In the genomic region with DNA sequence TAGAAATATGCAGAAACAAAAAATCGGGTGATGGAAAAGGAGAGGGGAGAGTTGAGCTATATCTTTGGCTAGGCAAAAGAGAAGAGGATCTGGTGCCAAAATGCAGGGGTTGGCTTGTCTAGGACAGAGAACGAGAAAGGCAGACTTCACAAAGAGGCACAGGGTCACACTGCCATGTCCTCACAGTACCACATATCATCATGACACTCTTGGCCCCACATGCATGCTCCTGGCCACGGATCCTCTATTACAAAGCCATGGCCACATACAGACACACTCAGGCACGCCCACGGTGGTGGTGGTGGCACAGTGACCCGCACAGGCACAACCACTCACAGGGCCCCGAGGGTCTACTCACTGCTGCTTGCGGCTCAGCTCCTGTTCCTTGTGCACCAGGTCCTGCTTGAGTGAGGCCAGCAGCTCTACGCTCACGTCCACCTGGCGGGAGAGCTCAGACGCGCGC, we compare ENCODE assay signal across 11 cellular contexts. TPM values are rescaled to one million over a fixed set of nuclear protein-coding genes. Genes with fewer than 3 reads are reported as not detected.
A peak's percentile ranks its signal among the peaks of the same experiment; 100 is the strongest.
DNase-seq lines count a peak whose midpoint lies in the region; ATAC-seq and TF ChIP-seq lines count a peak whose summit lies in the region.
"Had no signal": no experiment of that assay in that cellular context is flagged by ENCODE, and none has a peak within 500 bp of the region (broad histone marks: within the 10 kb centered on the region; RNA-seq: fewer than 3 reads in every experiment).

No MANE protein-coding gene starts in this region.

- peak overlapping the region; percentile 64 for H3K4me3 ChIP-seq in iPS-20b (ENCODE audit: low read length)
- H3K4me3 ChIP-seq in testis, result peak overlapping the region; percentile 41 to 51
- H3K4me3 ChIP-seq in SK-N-SH (ENCODE audit: low read depth in 2 of 2, low read length in 1 of 2), result no peak overlapping the region

- peak overlapping the region; percentile 0 for H3K27ac Mint-ChIP-seq in activated naive CD8-positive, alpha-beta T cell treated with anti-CD3 and anti-CD28 coated beads for 36 hours

- H2AFZ ChIP-seq in SK-N-SH (ENCODE audit: low read depth), result no peak overlapping the region

- TF ChIP-seq RAD21 in SK-N-SH (IDR thresholded peaks at IDR 0.05; ENCODE audit: low read length), result no peak

- no peak for TF ChIP-seq CTCF in testis (IDR thresholded peaks at IDR 0.05)
- no peak for TF ChIP-seq CTCF in SK-N-SH (IDR thresholded peaks at IDR 0.05)

- no peak for DNase-seq in activated T-cell treated with anti-CD3 and anti-CD28 coated beads, Interleukin-2, amount 50 U/mL, for 4 hours
- DNase-seq in activated T-cell treated with anti-CD3 and anti-CD28 coated beads, Interleukin-2, amount 50 U/mL, for 48 hours, result no peak
- DNase-seq in activated naive CD8-positive, alpha-beta T cell treated with anti-CD3 and anti-CD28 coated beads for 36 hours, result no peak
- DNase-seq in testis (no peak), D341Med (ENCODE audit: low spot score) (no peak), SK-N-SH (no peak)
- DNase-seq in effector CD8-positive, alpha-beta T cell (lab: John Stamatoyannopoulos, UW), result no peak
- DNase-seq: stimulated activated CD4-positive, alpha-beta T cell treated with anti-CD3 and anti-CD28 coated beads, Interleukin-4, amount 100 ng/mL, for 1 hour had no signal

- H4K20me1 ChIP-seq in SK-N-SH (ENCODE audit: insufficient read depth), result no peaks in the 10 kb centered on the region

- TF ChIP-seq POLR2A in testis (IDR thresholded peaks at IDR 0.05), result no peak

- 55 to 59% methylated on average over 7 to 14 of the region's 14 CpGs for WGBS in testis, 2 donors
- WGBS in SK-N-SH (ENCODE audit: low lambda C conversion rate), result 93% methylated on average over 8 of the region's 14 CpGs

- no peaks in the 10 kb centered on the region for H3K4me1 ChIP-seq in iPS-20b (ENCODE audit: insufficient read depth, low read length)
- no peaks in the 10 kb centered on the region for H3K4me1 ChIP-seq in testis
- H3K4me1 ChIP-seq in SK-N-SH (ENCODE audit: control insufficient read depth in 1 of 2, insufficient read depth in 2 of 2, low read depth in 1 of 2, low read length in 1 of 2), result no peaks in the 10 kb centered on the region; a peak in 1 of 4 replicates

- H3K4me1 Mint-ChIP-seq in activated T-cell treated with anti-CD3 and anti-CD28 coated beads, Interleukin-2, amount 50 U/mL, for 4 hours (ENCODE audit: low read depth), result peaks cover 19% of the 10 kb centered on the region
- peaks cover 17% of the 10 kb centered on the region for H3K4me1 Mint-ChIP-seq in activated naive CD8-positive, alpha-beta T cell treated with anti-CD3 and anti-CD28 coated beads for 36 hours

- H3K9me3 Mint-ChIP-seq in activated T-cell treated with anti-CD3 and anti-CD28 coated beads, Interleukin-2, amount 50 U/mL, for 4 hours, result no peaks in the 10 kb centered on the region
- H3K9me3 Mint-ChIP-seq in activated naive CD8-positive, alpha-beta T cell treated with anti-CD3 and anti-CD28 coated beads for 36 hours, result no peaks in the 10 kb centered on the region

- no peaks in the 10 kb centered on the region for H3K9me3 ChIP-seq in iPS-20b (ENCODE audit: insufficient read depth, low read depth, low read length)
- no peaks in the 10 kb centered on the region for H3K9me3 ChIP-seq in testis
- no peaks in the 10 kb centered on the region for H3K9me3 ChIP-seq in SK-N-SH

- ATAC-seq in activated T-cell treated with anti-CD3 and anti-CD28 coated beads, Interleukin-2, amount 50 U/mL, for 4 hours, result no peak

- peak overlapping the region; percentile 56; the same call in 1 of the 2 replicates for H3K9ac ChIP-seq in iPS-20b (ENCODE audit: low read depth, low read length)
- H3K9ac ChIP-seq in SK-N-SH, result no peak overlapping the region

- H3K27ac ChIP-seq in iPS-20b (ENCODE audit: low read length) (no peak overlapping the region), testis (no peak overlapping the region), SK-N-SH (ENCODE audit: low read depth in 2 of 2, low read length in 1 of 2) (no peak overlapping the region)

- H3K4me2 ChIP-seq in SK-N-SH, result no peak overlapping the region

- POLR2A ChIA-PET in SK-N-SH (lab: Yijun Ruan, JAX), result no interaction called here

- H3K36me3 Mint-ChIP-seq in activated T-cell treated with anti-CD3 and anti-CD28 coated beads, Interleukin-2, amount 50 U/mL, for 4 hours (ENCODE audit: insufficient read depth), result peaks cover 9% of the 10 kb centered on the region
- H3K36me3 Mint-ChIP-seq in activated naive CD8-positive, alpha-beta T cell treated with anti-CD3 and anti-CD28 coated beads for 36 hours, result peaks cover 30% of the 10 kb centered on the region

- peak overlapping the region; percentile 55 for H3K4me3 Mint-ChIP-seq in activated T-cell treated with anti-CD3 and anti-CD28 coated beads, Interleukin-2, amount 50 U/mL, for 4 hours
- H3K4me3 Mint-ChIP-seq in activated naive CD8-positive, alpha-beta T cell treated with anti-CD3 and anti-CD28 coated beads for 36 hours, result peak overlapping the region; percentile 38

- no peaks in the 10 kb centered on the region for H3K79me2 ChIP-seq in SK-N-SH (ENCODE audit: insufficient read depth)

- H3K36me3 ChIP-seq in iPS-20b (ENCODE audit: insufficient read depth, low read depth, low read length) (no peaks in the 10 kb centered on the region; the same call in 1 of the 2 replicates), testis (ENCODE audit: low read depth, missing control alignments) (no peaks in the 10 kb centered on the region), SK-N-SH (replicated peaks in 1 of 2; ENCODE audit: control insufficient read depth in 1 of 2, insufficient read depth in 2 of 2, low read length in 1 of 2) (no peaks in the 10 kb centered on the region)

- no peak for TF ChIP-seq EP300 in SK-N-SH (IDR thresholded peaks at IDR 0.05; ENCODE audit: borderline replicate concordance in 1 of 2, low read depth in 1 of 2, low read length in 1 of 2)

- CTCF ChIA-PET in SK-N-SH (lab: Yijun Ruan, JAX), result interaction anchor here (2.0 kb wide), 1 partner anchor 22 kb away, joined by 4 read pairs; no protein-coding TSS in a partner anchor

- intact Hi-C loops in testis (cut with DNase I; ENCODE audit: low total_unique reads), result no loop called here

- no peaks in the 10 kb centered on the region for H3K27me3 Mint-ChIP-seq in activated T-cell treated with anti-CD3 and anti-CD28 coated beads, Interleukin-2, amount 50 U/mL, for 4 hours (ENCODE audit: low read depth)
- no peaks in the 10 kb centered on the region for H3K27me3 Mint-ChIP-seq in activated naive CD8-positive, alpha-beta T cell treated with anti-CD3 and anti-CD28 coated beads for 36 hours

- H3K27me3 ChIP-seq in iPS-20b (ENCODE audit: insufficient read depth, low read length) (peaks cover 55% of the 10 kb centered on the region), testis (no peaks in the 10 kb centered on the region), SK-N-SH (ENCODE audit: insufficient read depth) (no peaks in the 10 kb centered on the region)

- H3F3A ChIP-seq in SK-N-SH (replicated peaks; ENCODE audit: insufficient read depth), result no peaks in the 10 kb centered on the region

- H3K9me2 ChIP-seq in SK-N-SH, result no peaks in the 10 kb centered on the region

TF ChIP-seq in SK-N-SH, 30 proteins besides CTCF, POLR2A, EP300 and RAD21 (continues in another document):
- no peak for TF ChIP-seq GATA2 (CRISPR knock-in tag; IDR thresholded peaks at IDR 0.05)
- no peak for TF ChIP-seq FOXM1 (IDR thresholded peaks at IDR 0.05; ENCODE audit: low read depth)

RNA-seq across cellular contexts. Expression of gene FBXO41, which starts 15.9 kb away (rescaled TPM):
- 10 to 100 TPM; 18.8 to 28.1 (median 27.6) TPM for total RNA-seq in activated T-cell treated with anti-CD3 and anti-CD28 coated beads, Interleukin-2, amount 50 U/mL, for 4 hours
- total RNA-seq in activated naive CD8-positive, alpha-beta T cell treated with anti-CD3 and anti-CD28 coated beads for 36 hours, result 10 to 100 TPM; 45.7 to 45.8 TPM
- total RNA-seq in testis, result 10 to 100 TPM; 11.1 to 12.4 TPM
- polyA plus RNA-seq in testis (ENCODE audit: insufficient read depth, low read depth, low replicate concordance) (4.9 TPM), SK-N-SH (2012; rRNA removed) (3.1 and 3.5 TPM in 2 replicates)
- 1.2 and 1.7 TPM in 2 replicates for polyA plus RNA-seq in SK-N-SH (2012; cell fraction: cytosol; rRNA removed)
- polyA plus RNA-seq in SK-N-SH (2012; cell fraction: nucleus; rRNA removed), result 11.0 and 11.4 TPM in 2 replicates

RNA-seq across cellular contexts. Expression of gene EGR4, which starts 24.9 kb away (rescaled TPM):
- total RNA-seq in activated T-cell treated with anti-CD3 and anti-CD28 coated beads, Interleukin-2, amount 50 U/mL, for 4 hours, result 1 to 10 TPM in 1 of 3 donors, under 1 TPM in 2; 0.79 to 1.1 (median 0.87) TPM
- under 1 TPM; 0.41 to 0.44 TPM for total RNA-seq in activated naive CD8-positive, alpha-beta T cell treated with anti-CD3 and anti-CD28 coated beads for 36 hours
- total RNA-seq in testis, result 10 to 100 TPM; 12.5 to 14.9 TPM
- polyA plus RNA-seq in testis (ENCODE audit: insufficient read depth, low read depth, low replicate concordance), result 4.6 TPM
- 0.02 TPM in 1 of 2 replicates, not detected in the other for polyA plus RNA-seq in SK-N-SH (2012; rRNA removed)
- polyA plus RNA-seq in SK-N-SH (2012; cell fraction: cytosol; rRNA removed), result 0.01 TPM in 1 of 2 replicates, not detected in the other
- 0.05 TPM in 1 of 2 replicates, not detected in the other for polyA plus RNA-seq in SK-N-SH (2012; cell fraction: nucleus; rRNA removed)
- total RNA-seq: left lobe of liver, LHCN-M2 had no signal

RNA-seq across cellular contexts. Expression of gene CCT7, which starts 34.3 kb away (rescaled TPM):
- total RNA-seq in activated T-cell treated with anti-CD3 and anti-CD28 coated beads, Interleukin-2, amount 50 U/mL, for 4 hours, result 1,000 to 10,000 TPM in 1 of 3 donors, 100 to 1,000 TPM in 2; 924 to 1,031 (median 969) TPM
- 100 to 1,000 TPM; 719 to 732 TPM for total RNA-seq in activated naive CD8-positive, alpha-beta T cell treated with anti-CD3 and anti-CD28 coated beads for 36 hours
- 100 to 1,000 TPM; 237 to 262 TPM for total RNA-seq in testis
- polyA plus RNA-seq in testis (ENCODE audit: insufficient read depth, low read depth, low replicate concordance) (459 TPM), SK-N-SH (2012; rRNA removed) (369 and 405 TPM in 2 replicates)
- polyA plus RNA-seq in SK-N-SH (2012; cell fraction: cytosol; rRNA removed), result 361 and 401 TPM in 2 replicates
- polyA plus RNA-seq in SK-N-SH (2012; cell fraction: nucleus; rRNA removed), result 236 TPM in 2 replicates

RNA-seq across cellular contexts. Expression of gene PRADC1, which starts 35.4 kb away (rescaled TPM):
- 10 to 100 TPM; 29.5 to 32.3 (median 30.5) TPM for total RNA-seq in activated T-cell treated with anti-CD3 and anti-CD28 coated beads, Interleukin-2, amount 50 U/mL, for 4 hours
- total RNA-seq in activated naive CD8-positive, alpha-beta T cell treated with anti-CD3 and anti-CD28 coated beads for 36 hours, result 10 to 100 TPM; 19.6 to 20.9 TPM
- 10 to 100 TPM; 21.3 to 29.2 TPM for total RNA-seq in testis
- polyA plus RNA-seq in testis (ENCODE audit: insufficient read depth, low read depth, low replicate concordance) (47.1 TPM), SK-N-SH (2012; rRNA removed) (8.5 and 9.6 TPM in 2 replicates)
- polyA plus RNA-seq in SK-N-SH (2012; cell fraction: cytosol; rRNA removed), result 5.1 and 7.9 TPM in 2 replicates
- 3.3 and 3.7 TPM in 2 replicates for polyA plus RNA-seq in SK-N-SH (2012; cell fraction: nucleus; rRNA removed)

RNA-seq across cellular contexts. Expression of gene SMYD5, which starts 54.4 kb away (rescaled TPM):
- total RNA-seq in activated T-cell treated with anti-CD3 and anti-CD28 coated beads, Interleukin-2, amount 50 U/mL, for 4 hours, result 10 to 100 TPM; 70.8 to 78.4 (median 74.4) TPM
- 10 to 100 TPM; 42.4 to 44.1 TPM for total RNA-seq in activated naive CD8-positive, alpha-beta T cell treated with anti-CD3 and anti-CD28 coated beads for 36 hours
- total RNA-seq in testis, result 10 to 100 TPM; 53.0 to 58.2 TPM
- polyA plus RNA-seq in testis (ENCODE audit: insufficient read depth, low read depth, low replicate concordance), result 36.4 TPM
- 21.4 and 22.2 TPM in 2 replicates for polyA plus RNA-seq in SK-N-SH (2012; rRNA removed)
- 12.1 and 16.2 TPM in 2 replicates for polyA plus RNA-seq in SK-N-SH (2012; cell fraction: cytosol; rRNA removed)
- polyA plus RNA-seq in SK-N-SH (2012; cell fraction: nucleus; rRNA removed), result 63.9 and 65.0 TPM in 2 replicates

Comparison
In these comparisons a context has a peak if more than half of its experiments do, and no peak if none do; other contexts are left out.
1. H3K4me3 ChIP-seq: peak in iPS-20b (single experiment) and testis (2 of 2); none in SK-N-SH (0 of 2).
2. RNA of gene EGR4, which starts 24.9 kb away (total RNA-seq): 12.5 to 14.9 TPM in testis; 0.79 to 1.1 TPM in activated T-cell treated with anti-CD3 and anti-CD28 coated beads, Interleukin-2, amount 50 U/mL, for 4 hours and 0.41 to 0.44 TPM in activated naive CD8-positive, alpha-beta T cell treated with anti-CD3 and anti-CD28 coated beads for 36 hours; every median in the first group is over 4 times any median in the second.